In the genomic region with DNA sequence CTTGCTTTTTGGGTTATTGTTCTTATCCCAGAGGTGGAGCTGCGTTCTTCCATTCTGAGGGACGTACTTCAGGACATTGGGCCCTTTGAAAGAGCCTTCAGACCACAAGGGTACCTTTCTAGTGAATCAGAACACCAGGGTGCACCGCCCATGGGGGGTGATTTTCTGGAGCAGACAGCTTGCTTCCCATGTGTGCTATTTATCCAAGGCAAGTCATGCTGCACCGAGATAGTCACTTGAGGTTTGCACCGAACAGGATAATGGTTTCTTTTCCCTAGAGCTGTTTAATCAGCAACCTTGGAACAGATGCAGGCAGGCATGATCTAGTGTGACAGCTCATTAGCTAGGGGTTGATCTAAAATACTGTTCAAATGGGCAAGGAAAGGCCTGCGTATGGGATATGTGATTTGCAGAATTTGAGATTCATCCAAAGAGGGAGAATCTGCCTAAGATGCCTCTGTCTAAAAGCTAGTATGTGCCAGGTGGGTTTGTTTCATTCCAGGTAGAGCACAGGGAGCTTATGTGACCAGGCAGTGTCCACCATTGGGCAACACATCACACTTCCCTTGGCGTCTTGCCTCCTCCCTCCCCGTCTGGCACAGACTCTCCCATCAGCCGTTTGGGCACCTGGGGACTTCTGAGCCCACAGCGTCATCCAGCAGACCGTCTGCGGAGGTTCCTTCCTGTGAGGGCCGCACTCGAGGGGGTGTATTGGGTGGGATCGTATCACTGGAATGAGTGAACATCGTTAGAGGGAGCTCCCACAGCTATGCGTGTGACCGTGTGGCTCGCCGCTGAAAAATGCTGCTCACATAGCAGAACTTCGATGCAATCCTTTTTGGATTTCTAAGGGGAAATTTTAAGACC, we compare ENCODE assay signal across 1 cellular context.
TF ChIP-seq lines count a peak whose summit lies in the region.

No MANE protein-coding gene starts in this region.

TF ChIP-seq in IMR-90, 13 proteins besides CTCF, POLR2A, EP300 and RAD21 (continued from another document):
- TF ChIP-seq, protein P1, sequence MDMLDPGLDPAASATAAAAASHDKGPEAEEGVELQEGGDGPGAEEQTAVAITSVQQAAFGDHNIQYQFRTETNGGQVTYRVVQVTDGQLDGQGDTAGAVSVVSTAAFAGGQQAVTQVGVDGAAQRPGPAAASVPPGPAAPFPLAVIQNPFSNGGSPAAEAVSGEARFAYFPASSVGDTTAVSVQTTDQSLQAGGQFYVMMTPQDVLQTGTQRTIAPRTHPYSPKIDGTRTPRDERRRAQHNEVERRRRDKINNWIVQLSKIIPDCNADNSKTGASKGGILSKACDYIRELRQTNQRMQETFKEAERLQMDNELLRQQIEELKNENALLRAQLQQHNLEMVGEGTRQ (IDR thresholded peaks at IDR 0.05; ENCODE audit: low read depth, low read length), result peak; percentile 38; the same call in 1 of the 2 replicates
- TF ChIP-seq RFX5 (IDR thresholded peaks at IDR 0.05; ENCODE audit: low read depth, low read length) (no peak), CHD1 (IDR thresholded peaks at IDR 0.05; ENCODE audit: low read depth, low read length) (no peak), NFE2L2 (IDR thresholded peaks at IDR 0.05; ENCODE audit: low read depth, low read length) (peak; percentile 8; the same call in 1 of the 2 replicates), SMC3 (IDR thresholded peaks at IDR 0.05; ENCODE audit: low read depth, low read length) (no peak), MAFK (IDR thresholded peaks at IDR 0.05; ENCODE audit: low read depth, low read length) (no peak), RCOR1 (IDR thresholded peaks at IDR 0.05; ENCODE audit: insufficient replicate concordance, low read length) (no peak), MXI1 (IDR thresholded peaks at IDR 0.05; ENCODE audit: borderline replicate concordance, low read depth, low read length) (no peak)
- TF ChIP-seq, protein P2, sequence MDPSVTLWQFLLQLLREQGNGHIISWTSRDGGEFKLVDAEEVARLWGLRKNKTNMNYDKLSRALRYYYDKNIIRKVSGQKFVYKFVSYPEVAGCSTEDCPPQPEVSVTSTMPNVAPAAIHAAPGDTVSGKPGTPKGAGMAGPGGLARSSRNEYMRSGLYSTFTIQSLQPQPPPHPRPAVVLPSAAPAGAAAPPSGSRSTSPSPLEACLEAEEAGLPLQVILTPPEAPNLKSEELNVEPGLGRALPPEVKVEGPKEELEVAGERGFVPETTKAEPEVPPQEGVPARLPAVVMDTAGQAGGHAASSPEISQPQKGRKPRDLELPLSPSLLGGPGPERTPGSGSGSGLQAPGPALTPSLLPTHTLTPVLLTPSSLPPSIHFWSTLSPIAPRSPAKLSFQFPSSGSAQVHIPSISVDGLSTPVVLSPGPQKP (IDR thresholded peaks at IDR 0.05; ENCODE audit: borderline replicate concordance, low read depth, low read length), result no peak
